Comparison of ENCODE assay signal across 9 cellular contexts in the genomic region with DNA sequence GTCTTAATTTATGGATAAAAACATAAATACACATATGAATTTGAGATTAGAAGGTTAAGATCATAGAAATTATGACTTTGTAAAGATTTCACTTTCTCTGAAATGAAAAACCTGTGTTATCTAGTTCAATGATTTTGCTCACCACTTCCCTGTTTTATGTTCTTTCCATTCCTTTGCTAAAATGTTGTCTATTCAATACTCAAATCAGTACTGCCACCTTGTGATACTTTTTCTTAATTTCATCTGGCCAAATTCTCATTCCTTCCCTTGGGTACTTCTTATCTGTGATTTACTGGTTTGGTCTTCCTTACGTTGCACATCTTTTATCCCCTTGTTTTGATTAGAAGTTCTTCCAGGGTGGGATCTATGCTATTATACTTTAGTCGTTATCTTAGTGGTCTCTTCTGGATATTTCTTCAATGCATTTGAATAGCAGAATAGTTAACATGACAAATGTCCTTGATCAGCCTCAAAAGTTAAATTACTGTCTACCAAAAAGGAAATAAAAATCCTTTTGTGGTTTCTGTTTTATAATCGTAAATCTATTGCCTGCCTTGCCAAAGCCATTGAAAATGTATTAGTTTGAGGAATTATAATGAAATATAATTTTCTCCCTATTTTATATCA.
DNase-seq lines count a peak whose midpoint lies in the region; ATAC-seq and TF ChIP-seq lines count a peak whose summit lies in the region.
"Had no signal": no experiment of that assay in that cellular context is flagged by ENCODE, and none has a peak within 500 bp of the region (broad histone marks: within the 10 kb centered on the region; RNA-seq: fewer than 3 reads in every experiment).

No MANE protein-coding gene starts in this region.

- peak; percentile 55 for TF ChIP-seq CTCF in fibroblast of villous mesenchyme (IDR thresholded peaks at IDR 0.05; ENCODE audit: insufficient read depth, low read depth, low read length)
- peak; percentile 23 to 59 (median 36) for TF ChIP-seq CTCF in tibial nerve (IDR thresholded peaks at IDR 0.05)

- H3K27me3 Mint-ChIP-seq in activated T-cell treated with anti-CD3 and anti-CD28 coated beads, Interleukin-2, amount 50 U/mL, for 72 hours (ENCODE audit: low read depth): no peaks in the 10 kb centered on the region
- H3K27me3 Mint-ChIP-seq: activated naive CD8-positive, alpha-beta T cell had no signal

- H3K9me3 Mint-ChIP-seq in activated T-cell treated with anti-CD3 and anti-CD28 coated beads, Interleukin-2, amount 50 U/mL, for 72 hours: no peaks in the 10 kb centered on the region

- H3K9me3 ChIP-seq in tibial nerve (no peaks in the 10 kb centered on the region), MG63 (no peaks in the 10 kb centered on the region)

- TF ChIP-seq EP300 in tibial nerve (IDR thresholded peaks at IDR 0.05): no peak

- no peaks in the 10 kb centered on the region for H3K4me1 Mint-ChIP-seq in activated T-cell treated with anti-CD3 and anti-CD28 coated beads, Interleukin-2, amount 50 U/mL, for 72 hours (ENCODE audit: low read depth)

- H3K4me3 Mint-ChIP-seq in activated T-cell treated with anti-CD3 and anti-CD28 coated beads, Interleukin-2, amount 50 U/mL, for 72 hours: no peak overlapping the region
- H3K4me3 Mint-ChIP-seq: activated naive CD8-positive, alpha-beta T cell had no signal

- ATAC-seq in HG03442 (IDR thresholded peaks at IDR 0.05; ENCODE audit: unreplicated experiment): peak; percentile 60
- ATAC-seq in activated T-cell treated with anti-CD3 and anti-CD28 coated beads, Interleukin-2, amount 50 U/mL, for 72 hours (replicated peaks in 1 of 2): no peak

- H3K36me3 Mint-ChIP-seq in activated T-cell treated with anti-CD3 and anti-CD28 coated beads, Interleukin-2, amount 50 U/mL, for 72 hours (ENCODE audit: insufficient read depth in 2 of 2): no peaks in the 10 kb centered on the region
- H3K36me3 Mint-ChIP-seq: activated naive CD8-positive, alpha-beta T cell had no signal

- TF ChIP-seq POLR2A in tibial nerve (IDR thresholded peaks at IDR 0.05): no peak

- no peak overlapping the region for H3K27ac Mint-ChIP-seq in activated T-cell treated with anti-CD3 and anti-CD28 coated beads, Interleukin-2, amount 50 U/mL, for 72 hours
- H3K27ac Mint-ChIP-seq: activated naive CD8-positive, alpha-beta T cell had no signal

- no peaks in the 10 kb centered on the region for H3K36me3 ChIP-seq in tibial nerve
- no peaks in the 10 kb centered on the region for H3K36me3 ChIP-seq in MG63

- H3K27ac ChIP-seq in tibial nerve: no peak overlapping the region

- H3K4me1 ChIP-seq in tibial nerve: peaks cover 0 to 29% (median 0%) of the 10 kb centered on the region in 4 donors

- WGBS in tibial nerve, 2 donors: 20 to 40% methylated on average over 3 of the region's 3 CpGs

- H3K4me3 ChIP-seq in fibroblast of villous mesenchyme (ENCODE audit: low read depth, low read length) (no peak overlapping the region), tibial nerve (no peak overlapping the region), MG63 (no peak overlapping the region)

- DNase-seq in NCI-H2171 treated with DMSO at 0.1 percent for 48 hours (lab: John Stamatoyannopoulos, UW) (peak; percentile 42), NCI-H2171 (lab: John Stamatoyannopoulos, UW) (no peak), RPMI8226 (peak; percentile 9), fibroblast of villous mesenchyme (ENCODE audit: low read depth) (peak; percentile 56), tibial nerve (ENCODE audit: low spot score in 2 of 2) (no peak), MG63 (no peak)
- DNase-seq in activated T-cell treated with anti-CD3 and anti-CD28 coated beads, Interleukin-2, amount 50 U/mL, for 72 hours: no peak

- no peaks in the 10 kb centered on the region for H3K27me3 ChIP-seq in tibial nerve
- no peaks in the 10 kb centered on the region for H3K27me3 ChIP-seq in MG63

Comparison
In these comparisons a context has a peak if more than half of its experiments do, and no peak if none do; other contexts are left out.
1. DNase-seq: peak in NCI-H2171 treated with DMSO at 0.1 percent for 48 hours (single experiment), RPMI8226 (single experiment) and fibroblast of villous mesenchyme (single experiment); none in NCI-H2171 (single experiment), tibial nerve (0 of 2), MG63 (single experiment) and activated T-cell treated with anti-CD3 and anti-CD28 coated beads, Interleukin-2, amount 50 U/mL, for 72 hours (0 of 2).